ENCODE assay signal across 1 cellular context in genomic region chr12:71938728-71939385, GRCh38.
TF ChIP-seq lines count a peak whose summit lies in the region.

TPH2 (plus strand) TSS chr12:71938845; CDS start chr12:71938987, 142 bp downstream.

TF ChIP-seq in SK-N-SH, 30 proteins besides CTCF, POLR2A, EP300 and RAD21 (continued from another document):
- TF ChIP-seq RXRA (IDR thresholded peaks at IDR 0.05; ENCODE audit: borderline replicate concordance, low read depth): no peak
- 0 out of 2 replicates have a peak, but pooled peaks have one; percentile 8 for TF ChIP-seq USF1 (IDR thresholded peaks at IDR 0.05; ENCODE audit: borderline replicate concordance, low read depth)
- TF ChIP-seq PBX3 (IDR thresholded peaks at IDR 0.05): peak; percentile 22; the same call in 1 of the 2 replicates
- no peak for TF ChIP-seq NFIC (IDR thresholded peaks at IDR 0.05; ENCODE audit: borderline replicate concordance)
- TF ChIP-seq FOXJ3 (CRISPR knock-in tag; IDR thresholded peaks at IDR 0.05): no peak
